ENCODE assay signal across 7 cellular contexts in the genomic region with DNA sequence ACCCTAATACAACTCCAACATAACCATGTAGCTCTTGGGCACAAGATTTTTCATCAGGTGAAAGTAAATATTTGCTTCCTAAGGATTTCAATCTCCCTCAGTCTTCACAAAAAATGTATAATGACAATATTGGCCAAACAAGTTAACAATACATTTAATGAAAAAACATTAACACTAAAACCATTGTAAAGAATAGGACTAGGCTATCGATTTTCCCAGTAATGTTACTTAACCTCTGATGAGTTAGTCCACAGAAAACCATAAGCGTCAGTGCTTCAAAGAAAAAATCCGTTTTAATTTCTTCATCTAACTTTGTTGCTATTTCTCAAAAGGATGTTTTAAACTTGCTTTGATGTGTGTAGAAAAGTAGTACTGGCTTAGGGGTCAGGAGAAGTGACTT. TPM values are rescaled to one million over a fixed set of nuclear protein-coding genes. Genes with fewer than 3 reads are reported as not detected.
DNase-seq lines count a peak whose midpoint lies in the region; ATAC-seq and TF ChIP-seq lines count a peak whose summit lies in the region.

No MANE protein-coding gene starts in this region.

- H3K27me3 ChIP-seq in HUES6 (ENCODE audit: control insufficient read depth, insufficient read depth, low read length) (no peaks in the 10 kb centered on the region), spleen (replicated peaks in 1 of 7) (no peaks in the 10 kb centered on the region)

- peak overlapping the region; percentile 98 for H3K27ac Mint-ChIP-seq in activated CD4-positive, alpha-beta memory T cell treated with anti-CD3 and anti-CD28 coated beads for 36 hours

- intact Hi-C loops in activated CD4-positive, alpha-beta memory T cell treated with anti-CD3 and anti-CD28 coated beads for 36 hours (cut with micrococcal nuclease) = loop anchor here (10.0 kb wide), 3 partner anchors 488 to 938 kb away; partner anchors contain the start of gene ZNF239
- intact Hi-C loops in spleen (cut with DNase I; ENCODE audit: low total_unique reads) = loop anchor here (5.0 to 10.0 kb wide), 2 partner anchors 85 to 148 kb away; partner anchors contain the start of gene BMS1

- no peak for ATAC-seq in GM18517 (IDR thresholded peaks at IDR 0.05; ENCODE audit: unreplicated experiment)

- H3K4me3 ChIP-seq in HUES6 (ENCODE audit: low read depth, low read length) (peak overlapping the region; percentile 83), iPS-18c (ENCODE audit: insufficient read depth, low read depth, low read length) (0 out of 2 replicates have a peak overlapping the region, but pooled peaks have one; percentile 80), spleen (peak overlapping the region in 4 of 8 donors; percentile 80 to 91 (median 88))

- 63 to 75% (median 73%) methylated on average over 3 of the region's 3 CpGs for WGBS in spleen, 5 donors

- TF ChIP-seq POLR2A in spleen (IDR thresholded peaks at IDR 0.05) = no peak

- POLR2A ChIA-PET in activated CD4-positive, alpha-beta memory T cell treated with anti-CD3 and anti-CD28 coated beads for 36 hours (lab: Charles Lee) = interaction anchor here (1.1 kb wide), 1 partner anchor 12 kb away, joined by 3 read pairs; no protein-coding TSS in a partner anchor

- CTCF ChIA-PET in activated CD4-positive, alpha-beta memory T cell treated with anti-CD3 and anti-CD28 coated beads for 36 hours (lab: Charles Lee) = no interaction called here

- DNase-seq in activated CD4-positive, alpha-beta memory T cell treated with anti-CD3 and anti-CD28 coated beads for 36 hours = no peak
- DNase-seq in spleen (no peak), AG08395 (ENCODE audit: low spot score) (no peak), NCI-H774 (lab: John Stamatoyannopoulos, UW) (no peak)

- no peaks in the 10 kb centered on the region for H3K9me3 ChIP-seq in HUES6 (ENCODE audit: control insufficient read depth, insufficient read depth, low read depth, low read length)
- H3K9me3 ChIP-seq in iPS-18c (ENCODE audit: control insufficient read depth, insufficient read depth, low read length) = no peaks in the 10 kb centered on the region
- H3K9me3 ChIP-seq in spleen = no peaks in the 10 kb centered on the region

- peaks cover 9% of the 10 kb centered on the region; the same call in 1 of the 2 replicates for H3K4me1 ChIP-seq in HUES6 (ENCODE audit: control insufficient read depth, insufficient read depth, low read length)
- peaks cover 10 to 50% (median 20%) of the 10 kb centered on the region in 6 donors for H3K4me1 ChIP-seq in spleen

- H3K9me3 Mint-ChIP-seq in activated CD4-positive, alpha-beta memory T cell treated with anti-CD3 and anti-CD28 coated beads for 36 hours = no peaks in the 10 kb centered on the region

- H3K27ac ChIP-seq in HUES6 (ENCODE audit: low read depth, low read length) = no peak overlapping the region
- H3K27ac ChIP-seq in spleen = peak overlapping the region in 7 of 8 donors; percentile 84 to 97 (median 96)

- peaks cover 10% of the 10 kb centered on the region for H3K36me3 Mint-ChIP-seq in activated CD4-positive, alpha-beta memory T cell treated with anti-CD3 and anti-CD28 coated beads for 36 hours

- TF ChIP-seq CTCF in spleen (IDR thresholded peaks at IDR 0.05 in 8 of 11, conservative IDR thresholded peaks at IDR 0.05 in 3 of 11) = no peak

- H3K4me3 Mint-ChIP-seq in activated CD4-positive, alpha-beta memory T cell treated with anti-CD3 and anti-CD28 coated beads for 36 hours = peak overlapping the region; percentile 94

- H3K4me1 Mint-ChIP-seq in activated CD4-positive, alpha-beta memory T cell treated with anti-CD3 and anti-CD28 coated beads for 36 hours (ENCODE audit: low read depth) = peaks cover 37% of the 10 kb centered on the region

- H3K9ac ChIP-seq in HUES6 (ENCODE audit: low read length) = peak overlapping the region; percentile 94

- H3K27me3 Mint-ChIP-seq in activated CD4-positive, alpha-beta memory T cell treated with anti-CD3 and anti-CD28 coated beads for 36 hours = no peaks in the 10 kb centered on the region

- peaks cover 19% of the 10 kb centered on the region for H3K36me3 ChIP-seq in HUES6 (ENCODE audit: control insufficient read depth, insufficient read depth, low read length)
- H3K36me3 ChIP-seq in spleen = peaks cover 0 to 42% (median under 1%) of the 10 kb centered on the region in 6 donors

RNA-seq across cellular contexts. Expression of gene ZNF33B, which starts 1.2 kb away (rescaled TPM):
- 1 to 10 TPM; 6.4 to 7.3 TPM for total RNA-seq in activated CD4-positive, alpha-beta memory T cell treated with anti-CD3 and anti-CD28 coated beads for 36 hours
- 10 to 100 TPM; 16.7 to 34.1 (median 26.1) TPM for total RNA-seq in spleen
- polyA plus RNA-seq in spleen = 10 to 100 TPM; 12.2 to 19.4 (median 12.8) TPM
